20 cellular contexts compared by ENCODE assay signal in the genomic region with DNA sequence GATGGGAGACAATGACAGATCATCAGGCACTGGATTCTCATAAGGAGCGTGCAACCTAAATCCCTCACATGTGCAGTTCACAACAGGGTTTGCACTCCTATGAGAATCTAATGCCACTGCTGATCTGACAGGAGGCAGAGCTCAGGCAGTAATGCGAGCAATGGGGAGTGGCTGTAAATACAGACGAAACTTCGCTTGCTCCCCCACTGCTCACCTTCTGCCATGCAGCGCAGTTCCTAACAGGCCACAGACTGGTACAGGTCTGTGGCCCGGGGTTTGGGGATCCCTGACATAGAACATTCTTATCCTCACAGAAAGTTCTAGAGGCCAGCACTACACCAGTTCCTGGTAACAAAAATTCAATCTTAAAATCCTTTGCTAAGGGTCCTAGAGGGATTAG. TPM values are rescaled to one million over a fixed set of nuclear protein-coding genes. Genes with fewer than 3 reads are reported as not detected.
"Had no signal": no experiment of that assay in that cellular context is flagged by ENCODE, and none has a peak within 500 bp of the region (broad histone marks: within the 10 kb centered on the region; RNA-seq: fewer than 3 reads in every experiment).

No MANE protein-coding gene starts in this region.

- DNase-seq: KBM-7, MV-4-11, NCI-H1048, NCI-H1105, NCI-H1417, NCI-H1436 treated with DMSO at 0.1 percent for 48 hours, NCI-H1694, NCI-H187 treated with DMSO at 0.1 percent for 48 hours, NCI-H2029 treated with DMSO at 0.1 percent for 48 hours, NCI-H2227 treated with DMSO at 0.1 percent for 48 hours, NCI-H524, NCI-H526 treated with DMSO at 0.1 percent for 48 hours, NCI-H774, PC-3, SHP77, T-helper 1 cell had no signal

- ATAC-seq: Panc1, PC-3, SK-N-SH treated with all-trans-retinoic acid at 6 μM for 48 hours had no signal

- H3K27ac ChIP-seq: RWPE1 had no signal

RNA-seq across cellular contexts. Expression of a gene that starts 23.2 kb away (rescaled TPM):
- total RNA-seq: HT-29 had no signal

RNA-seq across cellular contexts. Expression of a gene that starts 44.1 kb away (rescaled TPM):
- total RNA-seq: HT-29 had no signal
